In the genomic region with DNA sequence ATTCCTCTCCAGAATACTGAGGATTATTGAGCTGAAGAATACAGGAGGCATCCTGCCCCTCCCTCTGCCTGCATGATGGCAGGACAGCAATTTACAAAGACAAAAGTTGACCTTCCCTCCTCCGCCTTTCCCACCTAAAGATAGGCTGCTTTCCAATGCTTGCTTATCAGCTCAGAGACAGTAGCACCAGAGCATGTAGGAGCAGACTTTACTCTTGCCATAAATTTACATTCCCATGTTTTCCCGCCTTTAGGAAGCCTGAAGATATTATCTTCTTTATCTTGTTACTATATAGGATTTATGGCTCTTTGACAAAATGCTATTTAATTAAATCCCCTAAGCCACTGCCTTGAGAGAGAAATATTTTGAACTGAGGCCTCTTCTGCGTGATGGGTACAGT, we compare ENCODE assay signal across 15 cellular contexts.
DNase-seq lines count a peak whose midpoint lies in the region; ATAC-seq and TF ChIP-seq lines count a peak whose summit lies in the region.
"Had no signal": no experiment of that assay in that cellular context is flagged by ENCODE, and none has a peak within 500 bp of the region (broad histone marks: within the 10 kb centered on the region; RNA-seq: fewer than 3 reads in every experiment).

No MANE protein-coding gene starts in this region.

- no peaks in the 10 kb centered on the region for H3K23me2 ChIP-seq in H9 (ENCODE audit: insufficient read length, low read depth, low read length, poor library complexity, severe bottlenecking)

- no peak overlapping the region for H3K23ac ChIP-seq in H9 (ENCODE audit: insufficient read length, low read depth, low read length)

- H3K27ac Mint-ChIP-seq in H9 (peak overlapping the region; percentile 34 to 76 (median 47); a peak in 5 of 7 replicates), WTC11 (peak overlapping the region; percentile 52; the same call in 1 of the 2 replicates), osteocyte (ENCODE audit: unreplicated experiment) (no peak overlapping the region)
- H3K27ac Mint-ChIP-seq: CD4-positive, alpha-beta memory T cell had no signal

- H3K79me1 ChIP-seq in H9 (ENCODE audit: insufficient read depth, low read depth, low read length, poor library complexity, severe bottlenecking): no peaks in the 10 kb centered on the region

- H4K5ac ChIP-seq in H9 (ENCODE audit: insufficient read length, low read depth, low read length): no peak overlapping the region

- no peak overlapping the region for H2AFZ ChIP-seq in H9 (ENCODE audit: low read length)

- H2BK15ac ChIP-seq in H9 (ENCODE audit: low read depth, low read length): no peak overlapping the region

- H3K27me3 Mint-ChIP-seq in H9 (ENCODE audit: low read depth) (no peaks in the 10 kb centered on the region; the same call in 1 of the 2 replicates), WTC11 (ENCODE audit: low read depth) (peaks cover 5% of the 10 kb centered on the region; the same call in 1 of the 2 replicates), osteocyte (ENCODE audit: unreplicated experiment) (peaks cover 3% of the 10 kb centered on the region)

- WGBS in H9 (ENCODE audit: extremely low coverage, insufficient read length, low lambda C conversion rate): no CpG with 5 or more reads among the region's 3 CpGs

- no peak overlapping the region for H4K8ac ChIP-seq in H9 (replicated peaks; ENCODE audit: insufficient read length, low read depth, low read length)

- H2AK5ac ChIP-seq in H9 (ENCODE audit: insufficient read length, low read length): no peak overlapping the region

- no peak overlapping the region for H2BK5ac ChIP-seq in H9 (ENCODE audit: insufficient read length, low read length)

- no peaks in the 10 kb centered on the region for H4K20me1 ChIP-seq in H9 (ENCODE audit: control insufficient read depth, insufficient read depth, insufficient read length)

- H2BK120ac ChIP-seq in H9 (ENCODE audit: low read depth, low read length, poor library complexity, severe bottlenecking): no peak overlapping the region

- no peak overlapping the region for H3K56ac ChIP-seq in H9 (ENCODE audit: insufficient read length, low read depth, low read length)

- ATAC-seq in WTC11: peak; percentile 58
- ATAC-seq in GM21786 (IDR thresholded peaks at IDR 0.05; ENCODE audit: unreplicated experiment): no peak
- ATAC-seq: A549 had no signal

- no peaks in the 10 kb centered on the region for H3K4me1 ChIP-seq in H9 (ENCODE audit: insufficient read depth, low read length)
- H3K4me1 ChIP-seq: A549, BE2C had no signal

- H2BK20ac ChIP-seq in H9 (ENCODE audit: low read depth, low read length, poor library complexity, severe bottlenecking): no peak overlapping the region

- no peak overlapping the region for H3K4ac ChIP-seq in H9 (ENCODE audit: low read depth, low read length)

- no peak overlapping the region for H3K18ac ChIP-seq in H9 (ENCODE audit: insufficient read length, low read depth, low read length)

- H3K9ac ChIP-seq in H9 (ENCODE audit: extremely low read depth, insufficient read length, low read length): no peak overlapping the region

- TF ChIP-seq CTCF in H9 (conservative IDR thresholded peaks at IDR 0.05): no peak
- no peak for TF ChIP-seq CTCF in WTC11 (IDR thresholded peaks at IDR 0.05)
- no peak for TF ChIP-seq CTCF in osteocyte (IDR thresholded peaks at IDR 0.05)

- no peak overlapping the region for H3K4me3 Mint-ChIP-seq in H9
- no peak overlapping the region for H3K4me3 Mint-ChIP-seq in WTC11
- no peak overlapping the region for H3K4me3 Mint-ChIP-seq in osteocyte (ENCODE audit: unreplicated experiment)
- H3K4me3 Mint-ChIP-seq: CD4-positive, alpha-beta memory T cell had no signal

- H3K4me2 ChIP-seq in H9 (ENCODE audit: insufficient read depth, insufficient read length, low read length): no peak overlapping the region
- H3K4me2 ChIP-seq: A549 had no signal

- H3K79me2 ChIP-seq in H9 (ENCODE audit: insufficient read depth, low read length): no peaks in the 10 kb centered on the region

- H4K91ac ChIP-seq in H9 (ENCODE audit: insufficient read length, low read depth, low read length): no peak overlapping the region

- no peak overlapping the region for H3K27ac ChIP-seq in H9 (ENCODE audit: insufficient read length, low read depth, low read length)
- H3K27ac ChIP-seq: A549, C4-2B had no signal

- H3K9me3 ChIP-seq in H9 (ENCODE audit: control insufficient read depth, low read depth, low read length): no peaks in the 10 kb centered on the region
- H3K9me3 ChIP-seq: A549, BE2C had no signal

- H3K36me3 Mint-ChIP-seq in H9 (ENCODE audit: insufficient read depth in 1 of 3, low read depth in 3 of 3) (no peaks in the 10 kb centered on the region), WTC11 (peaks cover 3% of the 10 kb centered on the region; the same call in 1 of the 2 replicates), osteocyte (ENCODE audit: unreplicated experiment) (no peaks in the 10 kb centered on the region)
- H3K36me3 Mint-ChIP-seq: CD4-positive, alpha-beta memory T cell had no signal

- no peaks in the 10 kb centered on the region for H3K27me3 ChIP-seq in H9 (ENCODE audit: insufficient read depth, low read length)
- H3K27me3 ChIP-seq: BE2C had no signal

- CTCF ChIA-PET in WTC11 (lab: Charles Lee): interaction anchor here (1.1 kb wide), 1 partner anchor 9 kb away, joined by 5 read pairs; no protein-coding TSS in a partner anchor

- DNase-seq in H9: no peak
- peak; percentile 36 for DNase-seq in NCI-H69 (lab: John Stamatoyannopoulos, UW)
- no peak for DNase-seq in WTC11 (ENCODE audit: low spot score)
- no peak for DNase-seq in osteocyte (ENCODE audit: extremely low spot score, unreplicated experiment)
- no peak for DNase-seq in NCI-H2029 treated with DMSO at 0.1 percent for 48 hours (lab: John Stamatoyannopoulos, UW)
- DNase-seq: BE2C; CD4-positive, alpha-beta memory T cell; DMS153; DMS79 treated with DMSO at 0.1 percent for 48 hours; EL; GDM1; IMR-90 had no signal

- POLR2A ChIA-PET in WTC11 (lab: Charles Lee): interaction anchor here (0.6 kb wide), 1 partner anchor 320 kb away, joined by 3 read pairs; no protein-coding TSS in a partner anchor

- no peak overlapping the region for H3K14ac ChIP-seq in H9 (ENCODE audit: insufficient read depth, low read length)

- H3T11ph ChIP-seq in H9 (ENCODE audit: low read length): no peak overlapping the region

- H2BK12ac ChIP-seq in H9 (ENCODE audit: insufficient read length, low read depth, low read length): no peak overlapping the region

- H3K4me1 Mint-ChIP-seq in H9: peaks cover 43 to 53% of the 10 kb centered on the region in 2 experiments
- H3K4me1 Mint-ChIP-seq in WTC11: peaks cover 52% of the 10 kb centered on the region
- no peaks in the 10 kb centered on the region for H3K4me1 Mint-ChIP-seq in osteocyte (ENCODE audit: unreplicated experiment)
- H3K4me1 Mint-ChIP-seq: CD4-positive, alpha-beta memory T cell had no signal

- no peaks in the 10 kb centered on the region for H3K9me3 Mint-ChIP-seq in H9
- H3K9me3 Mint-ChIP-seq in WTC11: peaks cover 10% of the 10 kb centered on the region
- H3K9me3 Mint-ChIP-seq in osteocyte (ENCODE audit: unreplicated experiment): no peaks in the 10 kb centered on the region

TF ChIP-seq in WTC11, 78 proteins besides CTCF, POLR2A, EP300 and RAD21:
- TF ChIP-seq, protein P1, sequence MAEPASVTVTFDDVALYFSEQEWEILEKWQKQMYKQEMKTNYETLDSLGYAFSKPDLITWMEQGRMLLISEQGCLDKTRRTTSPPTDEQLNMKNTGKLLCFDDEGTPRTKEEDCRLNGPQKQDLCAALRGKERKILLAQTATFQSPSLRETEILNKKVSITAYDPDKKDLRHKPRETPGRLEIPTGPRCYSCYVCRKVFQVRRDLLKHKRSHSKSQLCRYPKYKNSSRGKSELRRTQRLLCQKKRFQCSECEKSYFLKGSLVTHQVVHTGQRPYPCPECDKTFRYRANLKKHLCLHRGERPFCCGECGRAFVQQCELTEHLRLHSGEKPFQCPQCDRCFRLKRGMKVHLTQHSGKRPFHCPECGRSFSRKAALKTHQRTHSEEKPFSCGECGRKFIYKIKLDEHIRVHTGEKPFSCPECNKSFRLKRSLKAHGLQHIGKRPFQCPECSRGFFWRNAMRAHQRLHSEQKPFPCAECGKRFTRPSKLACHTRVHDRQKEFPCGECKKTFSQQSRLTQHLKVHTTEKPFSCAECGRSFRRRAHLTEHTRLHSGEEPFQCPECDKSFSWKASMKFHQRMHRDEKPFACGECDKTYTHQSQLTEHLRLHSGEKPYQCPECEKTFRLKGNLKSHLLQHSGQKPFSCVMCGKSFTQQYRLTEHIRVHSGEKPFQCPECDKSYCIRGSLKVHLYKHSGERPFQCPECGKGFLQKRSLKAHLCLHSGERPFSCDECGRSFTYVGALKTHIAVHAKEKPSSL (CRISPR knock-in tag; conservative IDR thresholded peaks at IDR 0.05): no peak
- TF ChIP-seq ATF1 (CRISPR knock-in tag; IDR thresholded peaks at IDR 0.05): no peak
- no peak for TF ChIP-seq ELF4 (CRISPR knock-in tag; IDR thresholded peaks at IDR 0.05; ENCODE audit: low read depth)
- TF ChIP-seq IRF2 (CRISPR knock-in tag; IDR thresholded peaks at IDR 0.05; ENCODE audit: borderline replicate concordance, low read depth): no peak
- TF ChIP-seq EMX1 (CRISPR knock-in tag; IDR thresholded peaks at IDR 0.05): no peak
- no peak for TF ChIP-seq CREB1 (CRISPR knock-in tag; IDR thresholded peaks at IDR 0.05)
- TF ChIP-seq GRHL2 (CRISPR knock-in tag; IDR thresholded peaks at IDR 0.05; ENCODE audit: insufficient replicate concordance, severe bottlenecking): no peak
- TF ChIP-seq HMGXB4 (CRISPR knock-in tag; IDR thresholded peaks at IDR 0.05): no peak
- TF ChIP-seq SOX15 (CRISPR knock-in tag; IDR thresholded peaks at IDR 0.05): no peak
- no peak for TF ChIP-seq CBFB (CRISPR knock-in tag; IDR thresholded peaks at IDR 0.05; ENCODE audit: low read depth)
